9 cellular contexts compared by ENCODE assay signal in genomic region chr10:95183132-95183450, GRCh38. TPM values are rescaled to one million over a fixed set of nuclear protein-coding genes. Genes with fewer than 3 reads are reported as not detected.
A peak's percentile ranks its signal among the peaks of the same experiment; 100 is the strongest.
DNase-seq lines count a peak whose midpoint lies in the region; ATAC-seq and TF ChIP-seq lines count a peak whose summit lies in the region.
"Had no signal": no experiment of that assay in that cellular context is flagged by ENCODE, and none has a peak within 500 bp of the region (broad histone marks: within the 10 kb centered on the region; RNA-seq: fewer than 3 reads in every experiment).

No MANE protein-coding gene starts in this region.

- no peaks in the 10 kb centered on the region for H3F3A ChIP-seq in OCI-LY1 (ENCODE audit: insufficient read depth, low read length)

- H3K27me3 ChIP-seq in OCI-LY1 (ENCODE audit: insufficient read depth, low read length) = no peaks in the 10 kb centered on the region
- no peaks in the 10 kb centered on the region for H3K27me3 ChIP-seq in psoas muscle (ENCODE audit: insufficient read depth in 3 of 3, low read length in 2 of 3)

- H3K36me3 ChIP-seq in OCI-LY1 (ENCODE audit: insufficient read depth, low read length) (no peaks in the 10 kb centered on the region), psoas muscle (ENCODE audit: insufficient read depth in 1 of 2, low read depth in 1 of 2) (no peaks in the 10 kb centered on the region)

- no peaks in the 10 kb centered on the region for H3K9me2 ChIP-seq in OCI-LY1 (ENCODE audit: low read depth, low read length)

- no peak for TF ChIP-seq CTCF in OCI-LY1 (IDR thresholded peaks at IDR 0.05; ENCODE audit: low read length)
- TF ChIP-seq CTCF in epithelial cell of esophagus (IDR thresholded peaks at IDR 0.05; ENCODE audit: insufficient read depth, low read depth, low read length, missing control alignments) = no peak
- no peak for TF ChIP-seq CTCF in psoas muscle (IDR thresholded peaks at IDR 0.05)

- no peak overlapping the region for H3K27ac ChIP-seq in OCI-LY1 (ENCODE audit: low read depth, low read length, poor library complexity, severe bottlenecking)
- H3K27ac ChIP-seq in psoas muscle = peak overlapping the region; percentile 50

- H2AFZ ChIP-seq in OCI-LY1 (ENCODE audit: low read length) = 0 out of 2 replicates have a peak overlapping the region, but pooled peaks have one; percentile 48

- DNase-seq in SHP77 (lab: John Stamatoyannopoulos, UW) = peak; percentile 9 to 26
- DNase-seq in SHP77 treated with DMSO at 0.1 percent for 48 hours (lab: John Stamatoyannopoulos, UW) = no peak
- DNase-seq in epithelial cell of esophagus (ENCODE audit: low read depth) = no peak
- no peak for DNase-seq in psoas muscle
- no peak for DNase-seq in germinal center (ENCODE audit: low spot score)
- DNase-seq in HPDE6-E6E7 (ENCODE audit: extremely low spot score) = no peak
- DNase-seq in hippocampal formation (lab: John Stamatoyannopoulos, UW) = no peak

- peak overlapping the region; percentile 61 for H3K4me3 ChIP-seq in OCI-LY1 (ENCODE audit: low read depth, low read length, poor library complexity, severe bottlenecking)
- H3K4me3 ChIP-seq in epithelial cell of esophagus (ENCODE audit: low read length) = peak overlapping the region; percentile 58
- peak overlapping the region; percentile 72 for H3K4me3 ChIP-seq in psoas muscle

- no peaks in the 10 kb centered on the region for H3K9me3 ChIP-seq in OCI-LY1 (ENCODE audit: low read length)
- H3K9me3 ChIP-seq in psoas muscle = no peaks in the 10 kb centered on the region

- H3K4me1 ChIP-seq in OCI-LY1 (ENCODE audit: insufficient read depth, low read length, severe bottlenecking) (peaks cover 3% of the 10 kb centered on the region), psoas muscle (peaks cover 4% of the 10 kb centered on the region)

- H3K79me2 ChIP-seq in OCI-LY1 (ENCODE audit: insufficient read depth, low read length) = no peaks in the 10 kb centered on the region

- WGBS in psoas muscle, 3 donors = 6 to 8% (median 7%) methylated on average over 6 to 8 of the region's 8 CpGs

- intact Hi-C loops in psoas muscle (cut with DNase I) = loop anchor here in 1 of 2 donors (5.0 kb wide), 1 partner anchor 54 kb away; no protein-coding TSS in a partner anchor

- peak overlapping the region; percentile 50; the same call in 1 of the 2 replicates for H3K9ac ChIP-seq in OCI-LY1 (ENCODE audit: low read length)

- H4K20me1 ChIP-seq in OCI-LY1 (ENCODE audit: insufficient read depth, low read length) = no peaks in the 10 kb centered on the region

- ATAC-seq in psoas muscle = no peak

- peak overlapping the region; percentile 81 for H3K4me2 ChIP-seq in OCI-LY1 (ENCODE audit: low read length)

RNA-seq across cellular contexts. Expression of gene ACSM6, which starts 10.9 kb away (rescaled TPM):
- not detected for total RNA-seq in psoas muscle
- polyA plus RNA-seq in psoas muscle = not detected
- total RNA-seq: subcutaneous adipose tissue had no signal

Comparison
In these comparisons a context has a peak if more than half of its experiments do, and no peak if none do; other contexts are left out.
1. DNase-seq: peak in SHP77 (2 of 2); none in SHP77 treated with DMSO at 0.1 percent for 48 hours (single experiment), epithelial cell of esophagus (single experiment), psoas muscle (0 of 2), germinal center (single experiment), HPDE6-E6E7 (single experiment) and hippocampal formation (0 of 2).
2. Peak in every context shown above with its lines, with median percentiles within 50 percentile points of each other: H3K4me3 ChIP-seq.